ENCODE assay signal across 14 cellular contexts in the genomic region with DNA sequence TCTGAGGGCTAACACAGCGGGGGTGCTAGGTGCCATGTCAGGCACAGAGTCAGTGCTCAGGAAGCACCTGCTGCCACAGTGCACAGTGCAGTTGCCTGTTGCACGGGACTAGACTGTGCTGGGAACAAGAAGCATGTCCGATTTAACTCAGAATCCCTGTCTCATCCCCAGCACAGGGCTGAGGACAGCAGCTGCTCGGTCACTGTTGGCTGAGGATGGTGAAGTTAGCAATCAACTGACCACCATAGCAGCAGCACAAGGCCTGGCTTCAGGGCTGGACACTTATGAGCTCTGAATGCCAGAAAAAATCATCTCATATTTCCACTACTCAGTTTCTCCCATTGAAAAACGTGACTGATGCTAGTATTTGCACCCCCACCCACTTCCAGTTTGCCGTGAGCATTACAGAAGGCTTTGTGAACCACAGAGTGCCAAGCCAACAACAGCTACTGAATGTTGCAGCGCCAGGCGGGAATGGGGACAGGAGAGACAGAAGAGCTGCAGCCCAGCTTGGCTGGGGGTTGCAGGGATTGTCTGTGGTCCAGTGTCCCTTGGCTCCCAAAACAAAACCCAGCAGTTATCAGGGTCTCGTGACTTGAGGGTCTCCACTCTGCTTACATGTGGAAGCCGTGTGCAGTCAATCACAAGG.
DNase-seq lines count a peak whose midpoint lies in the region; TF ChIP-seq lines count a peak whose summit lies in the region.
"Had no signal": no experiment of that assay in that cellular context is flagged by ENCODE, and none has a peak within 500 bp of the region (broad histone marks: within the 10 kb centered on the region; RNA-seq: fewer than 3 reads in every experiment).

No MANE protein-coding gene starts in this region.

- H3K4me3 Mint-ChIP-seq in H9: no peak overlapping the region
- no peak overlapping the region for H3K4me3 Mint-ChIP-seq in activated CD4-positive, alpha-beta T cell treated with anti-CD3 and anti-CD28 coated beads, Interleukin-2, amount 10 ng/mL, durations not matched to agents 7 days and 5 days
- H3K4me3 Mint-ChIP-seq: CD4-positive, alpha-beta T cell had no signal

- no peaks in the 10 kb centered on the region for H3K4me1 Mint-ChIP-seq in H9
- no peaks in the 10 kb centered on the region for H3K4me1 Mint-ChIP-seq in activated CD4-positive, alpha-beta T cell treated with anti-CD3 and anti-CD28 coated beads, Interleukin-2, amount 10 ng/mL, durations not matched to agents 7 days and 5 days

- no peaks in the 10 kb centered on the region for H3K79me1 ChIP-seq in H9 (ENCODE audit: insufficient read depth, low read depth, low read length, poor library complexity, severe bottlenecking)

- no CpG with 5 or more reads among the region's 10 CpGs for WGBS in H9 (ENCODE audit: extremely low coverage, insufficient read length, low lambda C conversion rate)

- H3K56ac ChIP-seq in H9 (ENCODE audit: insufficient read length, low read depth, low read length): no peak overlapping the region

- no peaks in the 10 kb centered on the region for H3K27me3 ChIP-seq in BLaER1
- H3K27me3 ChIP-seq in H9 (ENCODE audit: insufficient read depth, low read length): no peaks in the 10 kb centered on the region

- H4K20me1 ChIP-seq in BLaER1: no peaks in the 10 kb centered on the region
- H4K20me1 ChIP-seq in H9 (ENCODE audit: control insufficient read depth, insufficient read depth, insufficient read length): no peaks in the 10 kb centered on the region

- CTCF ChIA-PET in activated CD4-positive, alpha-beta T cell treated with anti-CD3 and anti-CD28 coated beads, Interleukin-2, amount 10 ng/mL, durations not matched to agents 7 days and 5 days (lab: Charles Lee): no interaction called here

- H3K27me3 Mint-ChIP-seq in H9 (ENCODE audit: low read depth): no peaks in the 10 kb centered on the region
- H3K27me3 Mint-ChIP-seq in activated CD4-positive, alpha-beta T cell treated with anti-CD3 and anti-CD28 coated beads, Interleukin-2, amount 10 ng/mL, durations not matched to agents 7 days and 5 days: no peaks in the 10 kb centered on the region
- H3K27me3 Mint-ChIP-seq: CD4-positive, alpha-beta T cell had no signal

- POLR2A ChIA-PET in activated CD4-positive, alpha-beta T cell treated with anti-CD3 and anti-CD28 coated beads, Interleukin-2, amount 10 ng/mL, durations not matched to agents 7 days and 5 days (lab: Charles Lee): no interaction called here

- H2AFZ ChIP-seq in H9 (ENCODE audit: low read length): no peak overlapping the region

- no peak for TF ChIP-seq CTCF in H9 (conservative IDR thresholded peaks at IDR 0.05)

- no peak overlapping the region for H2AK5ac ChIP-seq in H9 (ENCODE audit: insufficient read length, low read length)

- H3K9ac ChIP-seq in BLaER1: no peak overlapping the region; the same call in 1 of the 2 replicates
- no peak overlapping the region for H3K9ac ChIP-seq in H9 (ENCODE audit: extremely low read depth, insufficient read length, low read length)

- no peak overlapping the region for H3K23ac ChIP-seq in H9 (ENCODE audit: insufficient read length, low read depth, low read length)

- H3K27ac Mint-ChIP-seq in H9: no peak overlapping the region
- no peak overlapping the region for H3K27ac Mint-ChIP-seq in activated CD4-positive, alpha-beta T cell treated with anti-CD3 and anti-CD28 coated beads, Interleukin-2, amount 10 ng/mL, durations not matched to agents 7 days and 5 days
- H3K27ac Mint-ChIP-seq: CD4-positive, alpha-beta T cell had no signal

- H3K9me3 ChIP-seq in BLaER1: no peaks in the 10 kb centered on the region
- H3K9me3 ChIP-seq in H9 (ENCODE audit: control insufficient read depth, low read depth, low read length): no peaks in the 10 kb centered on the region

- peaks cover 19% of the 10 kb centered on the region for H3K4me1 ChIP-seq in BLaER1
- H3K4me1 ChIP-seq in H9 (ENCODE audit: insufficient read depth, low read length): no peaks in the 10 kb centered on the region

- H3K4me3 ChIP-seq in BLaER1: no peak overlapping the region
- H3K4me3 ChIP-seq: K562, SK-N-MC had no signal

- peak overlapping the region; percentile 38 for H3K27ac ChIP-seq in BLaER1
- H3K27ac ChIP-seq in H9 (ENCODE audit: insufficient read length, low read depth, low read length): no peak overlapping the region
- H3K27ac ChIP-seq: SK-N-MC had no signal

- H4K8ac ChIP-seq in H9 (replicated peaks; ENCODE audit: insufficient read length, low read depth, low read length): no peak overlapping the region

- H3K36me3 ChIP-seq in BLaER1: peaks cover 6% of the 10 kb centered on the region; the same call in 1 of the 2 replicates

- H2BK12ac ChIP-seq in H9 (ENCODE audit: insufficient read length, low read depth, low read length): no peak overlapping the region

- H3K18ac ChIP-seq in H9 (ENCODE audit: insufficient read length, low read depth, low read length): no peak overlapping the region

- no peak overlapping the region for H4K91ac ChIP-seq in H9 (ENCODE audit: insufficient read length, low read depth, low read length)

- no peak overlapping the region for H2BK15ac ChIP-seq in H9 (ENCODE audit: low read depth, low read length)

- no peak overlapping the region for H2BK20ac ChIP-seq in H9 (ENCODE audit: low read depth, low read length, poor library complexity, severe bottlenecking)

- no peak overlapping the region for H3K4ac ChIP-seq in H9 (ENCODE audit: low read depth, low read length)

- peak overlapping the region; percentile 58 for H3K4me2 ChIP-seq in BLaER1
- H3K4me2 ChIP-seq in H9 (ENCODE audit: insufficient read depth, insufficient read length, low read length): no peak overlapping the region

- no peaks in the 10 kb centered on the region; a peak in 1 of 5 replicates for H3K9me3 Mint-ChIP-seq in H9
- no peaks in the 10 kb centered on the region for H3K9me3 Mint-ChIP-seq in activated CD4-positive, alpha-beta T cell treated with anti-CD3 and anti-CD28 coated beads, Interleukin-2, amount 10 ng/mL, durations not matched to agents 7 days and 5 days
- H3K9me3 Mint-ChIP-seq: CD4-positive, alpha-beta T cell had no signal

- no peak overlapping the region for H3T11ph ChIP-seq in H9 (ENCODE audit: low read length)

- no peak overlapping the region for H4K5ac ChIP-seq in H9 (ENCODE audit: insufficient read length, low read depth, low read length)

- no peaks in the 10 kb centered on the region for H3K23me2 ChIP-seq in H9 (ENCODE audit: insufficient read length, low read depth, low read length, poor library complexity, severe bottlenecking)

- DNase-seq in H9 (no peak), dermis blood vessel endothelial cell (peak; percentile 15), pons (ENCODE audit: low spot score) (peak; percentile 61), D341Med (ENCODE audit: low spot score) (no peak), SW 1271 (lab: John Stamatoyannopoulos, UW) (no peak)
- DNase-seq in activated CD4-positive, alpha-beta T cell treated with anti-CD3 and anti-CD28 coated beads, Interleukin-2, amount 10 ng/mL, durations not matched to agents 7 days and 5 days: no peak
- DNase-seq in activated CD4-positive, CD25-positive, alpha-beta regulatory T cell treated with anti-CD3 and anti-CD28 coated beads, Interleukin-2, amount 50 U/mL, for 72 hours: no peak
- DNase-seq: CD4-positive, alpha-beta T cell; NCI-H2171; NCI-H446 treated with DMSO at 0.1 percent for 48 hours; NCI-H748 treated with DMSO at 0.1 percent for 48 hours had no signal

- no peaks in the 10 kb centered on the region for H3K79me2 ChIP-seq in H9 (ENCODE audit: insufficient read depth, low read length)

- no peak overlapping the region for H2BK120ac ChIP-seq in H9 (ENCODE audit: low read depth, low read length, poor library complexity, severe bottlenecking)

- 0 out of 2 replicates have a peak overlapping the region, but pooled peaks have one; percentile 35 for H3K14ac ChIP-seq in H9 (ENCODE audit: insufficient read depth, low read length)

- H3K36me3 Mint-ChIP-seq in H9 (ENCODE audit: insufficient read depth in 1 of 3, low read depth in 3 of 3): no peaks in the 10 kb centered on the region; a peak in 1 of 7 replicates
- no peaks in the 10 kb centered on the region for H3K36me3 Mint-ChIP-seq in activated CD4-positive, alpha-beta T cell treated with anti-CD3 and anti-CD28 coated beads, Interleukin-2, amount 10 ng/mL, durations not matched to agents 7 days and 5 days (ENCODE audit: low read depth)

- H2BK5ac ChIP-seq in H9 (ENCODE audit: insufficient read length, low read length): no peak overlapping the region

Comparison
In these comparisons a context has a peak if more than half of its experiments do, and no peak if none do; other contexts are left out.
1. DNase-seq: peak in dermis blood vessel endothelial cell (single experiment) and pons (single experiment); none in H9 (single experiment), activated CD4-positive, alpha-beta T cell treated with anti-CD3 and anti-CD28 coated beads, Interleukin-2, amount 10 ng/mL, durations not matched to agents 7 days and 5 days (single experiment), D341Med (single experiment), activated CD4-positive, CD25-positive, alpha-beta regulatory T cell treated with anti-CD3 and anti-CD28 coated beads, Interleukin-2, amount 50 U/mL, for 72 hours (single experiment) and SW 1271 (0 of 2).